Comparison of ENCODE assay signal across 1 cellular context in genomic region chr7:39607865-39608264, GRCh38.
TF ChIP-seq lines count a peak whose summit lies in the region.

No MANE protein-coding gene starts in this region.

TF ChIP-seq in endothelial cell of umbilical vein, 7 proteins besides CTCF, POLR2A, EP300 and RAD21:
- no peak for TF ChIP-seq GATA2 (IDR thresholded peaks at IDR 0.05; ENCODE audit: insufficient read depth, insufficient read length, low read depth, low read length)
- no peak for TF ChIP-seq MYC (IDR thresholded peaks at IDR 0.05; ENCODE audit: low read depth, low read length)
- TF ChIP-seq JUN (IDR thresholded peaks at IDR 0.05; ENCODE audit: borderline replicate concordance, insufficient read depth, insufficient read length, low read depth): no peak
- TF ChIP-seq, protein P1, sequence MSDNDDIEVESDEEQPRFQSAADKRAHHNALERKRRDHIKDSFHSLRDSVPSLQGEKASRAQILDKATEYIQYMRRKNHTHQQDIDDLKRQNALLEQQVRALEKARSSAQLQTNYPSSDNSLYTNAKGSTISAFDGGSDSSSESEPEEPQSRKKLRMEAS (IDR thresholded peaks at IDR 0.05; ENCODE audit: insufficient read depth, insufficient read length): no peak
- no peak for TF ChIP-seq POLR2AphosphoS5 (IDR thresholded peaks at IDR 0.05; ENCODE audit: insufficient read depth, low read depth, low read length)
- no peak for TF ChIP-seq FOS (IDR thresholded peaks at IDR 0.05; ENCODE audit: borderline replicate concordance, insufficient read depth, low read length)
- no peak for TF ChIP-seq EZH2 (IDR thresholded peaks at IDR 0.05; ENCODE audit: borderline replicate concordance, low read depth, low read length, severe bottlenecking)
